9 cellular contexts compared by ENCODE assay signal in genomic region chr18:22342625-22343024, GRCh38.
DNase-seq lines count a peak whose midpoint lies in the region; FAIRE-seq and TF ChIP-seq lines count a peak whose summit lies in the region.
"Had no signal": no experiment of that assay in that cellular context is flagged by ENCODE, and none has a peak within 500 bp of the region (broad histone marks: within the 10 kb centered on the region; RNA-seq: fewer than 3 reads in every experiment).

No MANE protein-coding gene starts in this region.

- H3K27me3 ChIP-seq in keratinocyte (ENCODE audit: control insufficient read depth, extremely low read depth, insufficient read depth, low read length) = peaks cover 3% of the 10 kb centered on the region

- no peak overlapping the region for H3K4me2 ChIP-seq in keratinocyte (ENCODE audit: control insufficient read depth, extremely low read depth, insufficient read depth, low read depth, low read length)

- no peaks in the 10 kb centered on the region for H3K36me3 Mint-ChIP-seq in chondrocyte (ENCODE audit: low read depth)

- no peak overlapping the region for H2AFZ ChIP-seq in keratinocyte (ENCODE audit: control insufficient read depth, low read length)

- H3K4me3 ChIP-seq in keratinocyte (ENCODE audit: control insufficient read depth in 2 of 3, extremely low read depth in 1 of 3, insufficient read depth in 2 of 3, low read depth in 1 of 3, low read length in 3 of 3) = no peak overlapping the region

- no peaks in the 10 kb centered on the region for H3K9me1 ChIP-seq in keratinocyte (ENCODE audit: control insufficient read depth, extremely low read depth, insufficient read depth, low read length)

- H3K79me2 ChIP-seq in keratinocyte (ENCODE audit: control insufficient read depth, insufficient read depth, low read length) = no peaks in the 10 kb centered on the region

- H3K27ac ChIP-seq in keratinocyte (ENCODE audit: control insufficient read depth, insufficient read depth, low read length) = no peak overlapping the region

- no peaks in the 10 kb centered on the region for H3K9me3 ChIP-seq in keratinocyte (ENCODE audit: control insufficient read depth, low read depth, low read length)

- FAIRE-seq in keratinocyte (lab: Jason Lieb, UNC) = no peak

- DNase-seq in AG08395 (ENCODE audit: low spot score) (peak; percentile 41), GM04504 (ENCODE audit: low read depth) (peak; percentile 24), keratinocyte (ENCODE audit: low read depth, low spot score) (peak; percentile 11), chondrocyte (ENCODE audit: low spot score) (no peak), GM19238 (ENCODE audit: insufficient read length, low spot score) (no peak), DMS53 treated with DMSO at 0.1 percent for 48 hours (lab: John Stamatoyannopoulos, UW; ENCODE audit: unreplicated experiment) (no peak)
- DNase-seq in activated gamma-delta T cell treated with anti-CD3 and anti-CD28 coated beads, Interleukin-2, amount 50 U/mL, for 16 hours (ENCODE audit: low read depth) = peak; percentile 52
- no peak for DNase-seq in activated CD4-positive, CD25-positive, alpha-beta regulatory T cell treated with anti-CD3 and anti-CD28 coated beads, Interleukin-2, amount 50 U/mL, for 72 hours
- DNase-seq: NCI-H510A had no signal

- H3K9ac ChIP-seq in keratinocyte (ENCODE audit: control insufficient read depth, extremely low read depth, insufficient read depth, low read length) = no peak overlapping the region

- no peaks in the 10 kb centered on the region for H4K20me1 ChIP-seq in keratinocyte (ENCODE audit: control insufficient read depth, extremely low read depth, insufficient read depth, low read length)

- TF ChIP-seq CTCF in keratinocyte (optimal IDR thresholded peaks at IDR 0.05 in 1 of 3, IDR thresholded peaks at IDR 0.05 in 1 of 3, conservative IDR thresholded peaks at IDR 0.05 in 1 of 3; ENCODE audit: extremely low read depth in 1 of 3, insufficient read depth in 2 of 3, low read length in 3 of 3) (no peak), chondrocyte (IDR thresholded peaks at IDR 0.05) (no peak)

- H3K27me3 Mint-ChIP-seq in chondrocyte (ENCODE audit: low read depth) = peaks cover 13% of the 10 kb centered on the region

- H3K27ac Mint-ChIP-seq in chondrocyte (ENCODE audit: unreplicated experiment) = no peak overlapping the region

- no peaks in the 10 kb centered on the region for H3K36me3 ChIP-seq in keratinocyte (ENCODE audit: control insufficient read depth in 2 of 2, extremely low read depth in 1 of 2, insufficient read depth in 2 of 2, low read length in 2 of 2)

- dilution Hi-C loops in keratinocyte (cut with MboI; ENCODE audit: extremely low pct_ligation_motif_present, low sequenced_read_pairs) = no loop called here

- H3K4me3 Mint-ChIP-seq in chondrocyte (ENCODE audit: unreplicated experiment) = no peak overlapping the region

- no peaks in the 10 kb centered on the region for H3K9me3 Mint-ChIP-seq in chondrocyte (ENCODE audit: low read depth)

- no peaks in the 10 kb centered on the region for H3K4me1 ChIP-seq in keratinocyte (ENCODE audit: control insufficient read depth, extremely low read depth, insufficient read depth, low read length)

- peaks cover 27% of the 10 kb centered on the region for H3K4me1 Mint-ChIP-seq in chondrocyte (ENCODE audit: low read depth)

Comparison
In these comparisons a context has a peak if more than half of its experiments do, and no peak if none do; other contexts are left out.
1. DNase-seq: peak in AG08395 (single experiment), GM04504 (single experiment), activated gamma-delta T cell treated with anti-CD3 and anti-CD28 coated beads, Interleukin-2, amount 50 U/mL, for 16 hours (single experiment) and keratinocyte (single experiment); none in chondrocyte (single experiment), GM19238 (single experiment), activated CD4-positive, CD25-positive, alpha-beta regulatory T cell treated with anti-CD3 and anti-CD28 coated beads, Interleukin-2, amount 50 U/mL, for 72 hours (single experiment) and DMS53 treated with DMSO at 0.1 percent for 48 hours (single experiment).